8 cellular contexts compared by ENCODE assay signal in genomic region chr14:58362798-58363412, GRCh38. TPM values are rescaled to one million over a fixed set of nuclear protein-coding genes. Genes with fewer than 3 reads are reported as not detected.
DNase-seq lines count a peak whose midpoint lies in the region; ATAC-seq and TF ChIP-seq lines count a peak whose summit lies in the region.

No MANE protein-coding gene starts in this region.

- H3K9me3 Mint-ChIP-seq in neural crest cell = no peaks in the 10 kb centered on the region

- no peak overlapping the region for H3K4me3 Mint-ChIP-seq in neural crest cell

- peak; percentile 54 for TF ChIP-seq CTCF in neural crest cell (conservative IDR thresholded peaks at IDR 0.05)

- DNase-seq in Ammon's horn (ENCODE audit: low spot score) = peak; percentile 7
- peak; percentile 15 for DNase-seq in NCI-H226
- peak; percentile 48 for DNase-seq in dermis blood vessel endothelial cell
- no peak for DNase-seq in neural crest cell (ENCODE audit: low read depth, low spot score)

- no peak overlapping the region for H3K27ac Mint-ChIP-seq in neural crest cell (ENCODE audit: unreplicated experiment)

- ATAC-seq in GM21737 (IDR thresholded peaks at IDR 0.05; ENCODE audit: unreplicated experiment) (peak; percentile 67), HG02884 (IDR thresholded peaks at IDR 0.05; ENCODE audit: unreplicated experiment) (no peak), GM21619 (IDR thresholded peaks at IDR 0.05; ENCODE audit: unreplicated experiment) (no peak), HG03460 (IDR thresholded peaks at IDR 0.05; ENCODE audit: unreplicated experiment) (no peak)

- peaks cover 23% of the 10 kb centered on the region for H3K36me3 Mint-ChIP-seq in neural crest cell (ENCODE audit: low read depth)

- no peaks in the 10 kb centered on the region for H3K4me1 Mint-ChIP-seq in neural crest cell

- no peaks in the 10 kb centered on the region for H3K27me3 Mint-ChIP-seq in neural crest cell (ENCODE audit: low read depth)

RNA-seq across cellular contexts. Expression of gene TOMM20L, which starts 32.8 kb away (rescaled TPM):
- not detected in 2 replicates for total RNA-seq in dermis blood vessel endothelial cell
- 0.42 and 0.52 TPM in 2 replicates for total RNA-seq in neural crest cell
